Comparison of ENCODE assay signal across 1 cellular context in the genomic region with DNA sequence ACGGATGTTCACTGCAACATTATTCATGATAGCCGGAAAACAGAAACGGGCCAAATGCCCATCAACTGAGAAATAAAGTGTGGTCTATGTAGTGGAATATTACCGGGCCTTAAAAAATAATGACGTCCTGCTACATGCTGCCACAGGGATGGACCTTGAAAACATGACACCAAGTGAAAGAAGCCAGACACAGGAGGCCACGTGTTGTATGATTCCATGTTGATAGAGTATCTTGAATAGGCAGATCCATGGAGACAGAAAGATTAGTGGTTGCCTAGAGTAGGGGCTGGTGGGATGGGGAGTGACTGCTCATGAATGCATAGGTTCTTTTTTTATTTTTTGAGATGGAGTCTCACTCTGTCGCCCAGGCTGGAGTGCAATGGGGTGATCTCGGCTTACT.
TF ChIP-seq lines count a peak whose summit lies in the region.

No MANE protein-coding gene starts in this region.

TF ChIP-seq in HepG2, 621 proteins besides CTCF, POLR2A, EP300 and RAD21 (continued from another document):
- TF ChIP-seq, protein P1, sequence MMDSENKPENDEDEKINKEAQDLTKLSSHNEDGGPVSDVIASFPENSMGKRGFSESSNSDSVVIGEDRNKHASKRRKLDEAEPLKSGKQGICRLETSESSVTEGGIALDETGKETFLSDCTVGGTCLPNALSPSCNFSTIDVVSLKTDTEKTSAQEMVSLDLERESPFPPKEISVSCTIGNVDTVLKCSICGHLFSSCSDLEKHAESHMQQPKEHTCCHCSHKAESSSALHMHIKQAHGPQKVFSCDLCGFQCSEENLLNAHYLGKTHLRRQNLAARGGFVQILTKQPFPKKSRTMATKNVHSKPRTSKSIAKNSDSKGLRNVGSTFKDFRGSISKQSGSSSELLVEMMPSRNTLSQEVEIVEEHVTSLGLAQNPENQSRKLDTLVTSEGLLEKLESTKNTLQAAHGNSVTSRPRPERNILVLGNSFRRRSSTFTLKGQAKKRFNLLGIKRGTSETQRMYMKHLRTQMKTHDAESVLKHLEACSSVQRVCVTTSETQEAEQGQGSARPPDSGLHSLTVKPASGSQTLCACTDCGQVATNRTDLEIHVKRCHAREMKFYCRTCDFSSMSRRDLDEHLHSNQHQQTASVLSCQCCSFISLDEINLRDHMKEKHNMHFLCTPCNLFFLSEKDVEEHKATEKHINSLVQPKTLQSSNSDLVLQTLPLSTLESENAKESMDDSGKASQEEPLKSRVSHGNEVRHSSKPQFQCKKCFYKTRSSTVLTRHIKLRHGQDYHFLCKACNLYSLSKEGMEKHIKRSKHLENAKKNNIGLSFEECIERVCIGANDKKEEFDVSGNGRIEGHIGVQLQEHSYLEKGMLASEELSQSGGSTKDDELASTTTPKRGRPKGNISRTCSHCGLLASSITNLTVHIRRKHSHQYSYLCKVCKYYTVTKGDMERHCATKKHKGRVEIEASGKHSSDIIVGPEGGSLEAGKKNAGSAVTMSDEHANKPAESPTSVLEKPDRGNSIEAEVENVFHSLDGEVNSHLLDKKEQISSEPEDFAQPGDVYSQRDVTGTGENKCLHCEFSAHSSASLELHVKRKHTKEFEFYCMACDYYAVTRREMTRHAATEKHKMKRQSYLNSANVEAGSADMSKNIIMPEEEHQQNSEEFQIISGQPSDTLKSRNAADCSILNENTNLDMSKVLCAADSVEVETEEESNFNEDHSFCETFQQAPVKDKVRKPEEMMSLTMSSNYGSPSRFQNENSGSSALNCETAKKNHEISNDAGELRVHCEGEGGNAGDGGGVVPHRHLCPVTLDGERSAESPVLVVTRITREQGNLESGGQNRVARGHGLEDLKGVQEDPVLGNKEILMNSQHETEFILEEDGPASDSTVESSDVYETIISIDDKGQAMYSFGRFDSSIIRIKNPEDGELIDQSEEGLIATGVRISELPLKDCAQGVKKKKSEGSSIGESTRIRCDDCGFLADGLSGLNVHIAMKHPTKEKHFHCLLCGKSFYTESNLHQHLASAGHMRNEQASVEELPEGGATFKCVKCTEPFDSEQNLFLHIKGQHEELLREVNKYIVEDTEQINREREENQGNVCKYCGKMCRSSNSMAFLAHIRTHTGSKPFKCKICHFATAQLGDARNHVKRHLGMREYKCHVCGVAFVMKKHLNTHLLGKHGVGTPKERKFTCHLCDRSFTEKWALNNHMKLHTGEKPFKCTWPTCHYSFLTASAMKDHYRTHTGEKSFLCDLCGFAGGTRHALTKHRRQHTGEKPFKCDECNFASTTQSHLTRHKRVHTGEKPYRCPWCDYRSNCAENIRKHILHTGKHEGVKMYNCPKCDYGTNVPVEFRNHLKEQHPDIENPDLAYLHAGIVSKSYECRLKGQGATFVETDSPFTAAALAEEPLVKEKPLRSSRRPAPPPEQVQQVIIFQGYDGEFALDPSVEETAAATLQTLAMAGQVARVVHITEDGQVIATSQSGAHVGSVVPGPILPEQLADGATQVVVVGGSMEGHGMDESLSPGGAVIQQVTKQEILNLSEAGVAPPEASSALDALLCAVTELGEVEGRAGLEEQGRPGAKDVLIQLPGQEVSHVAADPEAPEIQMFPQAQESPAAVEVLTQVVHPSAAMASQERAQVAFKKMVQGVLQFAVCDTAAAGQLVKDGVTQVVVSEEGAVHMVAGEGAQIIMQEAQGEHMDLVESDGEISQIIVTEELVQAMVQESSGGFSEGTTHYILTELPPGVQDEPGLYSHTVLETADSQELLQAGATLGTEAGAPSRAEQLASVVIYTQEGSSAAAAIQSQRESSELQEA (CRISPR knock-in tag; IDR thresholded peaks at IDR 0.05; ENCODE audit: not compliant biosample characterization): no peak
- TF ChIP-seq, protein P2, sequence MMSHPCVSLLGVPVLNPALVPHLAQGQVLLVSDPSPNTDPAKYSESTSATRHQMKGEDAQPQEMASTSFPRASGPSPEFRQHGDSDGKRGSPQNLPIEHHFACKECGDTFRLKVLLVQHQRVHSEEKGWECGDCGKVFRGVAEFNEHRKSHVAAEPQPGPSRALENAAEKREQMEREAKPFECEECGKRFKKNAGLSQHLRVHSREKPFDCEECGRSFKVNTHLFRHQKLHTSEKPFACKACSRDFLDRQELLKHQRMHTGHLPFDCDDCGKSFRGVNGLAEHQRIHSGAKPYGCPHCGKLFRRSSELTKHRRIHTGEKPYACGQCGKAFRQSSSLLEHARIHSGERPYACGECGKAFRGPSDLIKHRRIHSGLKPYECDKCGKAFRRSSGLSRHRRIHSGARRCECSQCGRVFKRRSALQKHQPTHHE (CRISPR knock-in tag; IDR thresholded peaks at IDR 0.05; ENCODE audit: borderline replicate concordance): no peak
- no peak for TF ChIP-seq ZNF761 (CRISPR knock-in tag; conservative IDR thresholded peaks at IDR 0.05)
- TF ChIP-seq ZSCAN12 (CRISPR knock-in tag; IDR thresholded peaks at IDR 0.05): no peak
TF ChIP-seq in HepG2: peak in this region for 0.
